In the genomic region with DNA sequence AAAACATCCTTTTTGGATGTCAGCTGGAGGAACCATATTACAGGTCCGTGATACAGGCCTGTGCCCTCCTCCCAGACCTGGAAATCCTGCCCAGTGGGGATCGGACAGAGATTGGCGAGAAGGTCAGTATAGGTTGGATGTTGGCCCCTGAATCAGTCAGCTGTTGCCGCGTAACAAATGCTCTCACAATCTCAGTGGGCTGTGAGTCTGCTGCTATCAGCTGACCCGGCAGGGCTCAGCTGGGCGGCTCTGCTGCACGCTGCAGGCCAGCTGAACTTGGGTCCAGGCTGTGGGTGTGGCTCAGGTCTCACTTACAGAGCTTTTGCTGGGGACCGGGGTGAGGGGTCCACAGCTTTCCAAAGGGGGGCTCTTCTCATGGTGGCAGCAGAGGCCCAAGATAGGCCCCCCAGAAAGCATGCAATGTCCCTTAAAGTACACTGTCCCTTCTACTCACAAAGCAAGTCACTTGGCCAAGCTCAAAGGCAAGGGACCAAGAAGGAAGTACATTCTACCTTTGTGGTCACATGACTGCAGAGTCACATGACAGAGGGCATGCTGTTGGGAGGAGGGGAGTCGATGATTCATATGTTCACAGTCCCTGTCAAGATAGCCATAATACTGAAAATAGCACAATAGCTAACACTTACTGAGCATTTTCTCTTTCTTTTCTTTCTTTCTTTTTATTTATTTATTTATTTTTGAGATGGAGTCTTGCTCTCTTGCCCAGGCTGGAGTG, we compare ENCODE assay signal across 9 cellular contexts.
DNase-seq lines count a peak whose midpoint lies in the region; ATAC-seq and TF ChIP-seq lines count a peak whose summit lies in the region.
"Had no signal": no experiment of that assay in that cellular context is flagged by ENCODE, and none has a peak within 500 bp of the region (broad histone marks: within the 10 kb centered on the region; RNA-seq: fewer than 3 reads in every experiment).

No MANE protein-coding gene starts in this region.

- H3K36me3 ChIP-seq in PC-3 (ENCODE audit: low read depth, low read length) (peaks cover 11% of the 10 kb centered on the region), suprapubic skin (peaks cover 89% of the 10 kb centered on the region), H7 (replicated peaks; ENCODE audit: control insufficient read depth, insufficient read depth, low read length) (peaks cover 39% of the 10 kb centered on the region)

- H3K4me1 Mint-ChIP-seq in central memory CD8-positive, alpha-beta T cell: peaks cover 5% of the 10 kb centered on the region

- no peaks in the 10 kb centered on the region for H3K27me3 Mint-ChIP-seq in central memory CD8-positive, alpha-beta T cell

- TF ChIP-seq EP300 in suprapubic skin (IDR thresholded peaks at IDR 0.05): no peak

- H3K4me3 Mint-ChIP-seq in central memory CD8-positive, alpha-beta T cell: no peak overlapping the region

- H3K4me2 ChIP-seq in PC-3 (ENCODE audit: low read length): no peak overlapping the region

- no peaks in the 10 kb centered on the region for H3K9me2 ChIP-seq in PC-3 (replicated peaks; ENCODE audit: low read length)

- peak overlapping the region; percentile 19 for H3K27ac Mint-ChIP-seq in central memory CD8-positive, alpha-beta T cell (ENCODE audit: low read depth)

- intact Hi-C loops in PC-3 (cut with micrococcal nuclease): no loop called here

- H3K36me3 Mint-ChIP-seq in central memory CD8-positive, alpha-beta T cell (ENCODE audit: insufficient read depth): peaks cover 37% of the 10 kb centered on the region

- no peak for ATAC-seq in PC-3
- ATAC-seq in central memory CD8-positive, alpha-beta T cell (replicated peaks; ENCODE audit: extremely low read depth, poor library complexity, severe bottlenecking): no peak
- ATAC-seq in HG03135 (IDR thresholded peaks at IDR 0.05; ENCODE audit: unreplicated experiment): no peak

- CTCF ChIA-PET in PC-3 (lab: Charles Lee): no interaction called here

- peak; percentile 10 to 20 for DNase-seq in activated CD4-positive, alpha-beta T cell treated with anti-CD3 and anti-CD28 coated beads for 4 hours
- no peak for DNase-seq in activated CD4-positive, alpha-beta T cell treated with anti-CD3 and anti-CD28 coated beads for 1 hour
- peak; percentile 9 for DNase-seq in PC-3
- DNase-seq in central memory CD8-positive, alpha-beta T cell (ENCODE audit: low spot score in 2 of 2): no peak
- DNase-seq in stimulated activated CD4-positive, alpha-beta T cell treated with anti-CD3 and anti-CD28 coated beads, Interleukin-4, amount 100 ng/mL, for 48 hours (ENCODE audit: low read depth in 2 of 2): peak; percentile 7 to 15
- DNase-seq in suprapubic skin (ENCODE audit: low spot score in 2 of 2): no peak
- no peak for DNase-seq in H7
- DNase-seq: thyroid gland had no signal

- H3K27ac ChIP-seq in PC-3 (ENCODE audit: low read length): no peak overlapping the region
- no peak overlapping the region for H3K27ac ChIP-seq in suprapubic skin

- no peak overlapping the region for H2AFZ ChIP-seq in PC-3 (ENCODE audit: low read length)

- no peaks in the 10 kb centered on the region for H3K4me1 ChIP-seq in PC-3 (ENCODE audit: insufficient read depth, low read length)
- no peaks in the 10 kb centered on the region for H3K4me1 ChIP-seq in suprapubic skin

- no peak overlapping the region for H3K9ac ChIP-seq in PC-3 (ENCODE audit: low read length)

- no peaks in the 10 kb centered on the region for H3K27me3 ChIP-seq in PC-3 (ENCODE audit: low read length)
- no peaks in the 10 kb centered on the region for H3K27me3 ChIP-seq in suprapubic skin
- no peaks in the 10 kb centered on the region for H3K27me3 ChIP-seq in H7 (ENCODE audit: control insufficient read depth, insufficient read depth, low read length)
- H3K27me3 ChIP-seq: thyroid gland had no signal

- no peak overlapping the region for H3K4me3 ChIP-seq in PC-3 (ENCODE audit: low read length)
- no peak overlapping the region for H3K4me3 ChIP-seq in suprapubic skin
- H3K4me3 ChIP-seq in H7 (ENCODE audit: insufficient read depth, low read depth, low read length): no peak overlapping the region
- H3K4me3 ChIP-seq: thyroid gland had no signal

- no peaks in the 10 kb centered on the region for H4K20me1 ChIP-seq in PC-3 (ENCODE audit: low read length)

- TF ChIP-seq POLR2A in suprapubic skin (IDR thresholded peaks at IDR 0.05): no peak

- WGBS in suprapubic skin: 91% methylated on average over 8 of the region's 10 CpGs

- POLR2A ChIA-PET in PC-3 (lab: Charles Lee; ENCODE audit: unreplicated experiment): no interaction called here

- no peaks in the 10 kb centered on the region for H3K9me3 ChIP-seq in PC-3 (ENCODE audit: low read length)
- no peaks in the 10 kb centered on the region for H3K9me3 ChIP-seq in suprapubic skin
- H3K9me3 ChIP-seq: thyroid gland had no signal

- TF ChIP-seq CTCF in PC-3 (conservative IDR thresholded peaks at IDR 0.05; ENCODE audit: low read depth, low read length) (no peak), suprapubic skin (IDR thresholded peaks at IDR 0.05) (no peak)

- BruUV-seq in PC-3 (replicated peaks; lab: Mats Ljungman, UMichigan): no TSS peak

- no peaks in the 10 kb centered on the region for H3K9me3 Mint-ChIP-seq in central memory CD8-positive, alpha-beta T cell

- no peaks in the 10 kb centered on the region for H3K79me2 ChIP-seq in PC-3 (ENCODE audit: low read length)

- no peaks in the 10 kb centered on the region for H3F3A ChIP-seq in PC-3 (ENCODE audit: low read length, unreplicated experiment)

Comparison
In these comparisons a context has a peak if more than half of its experiments do, and no peak if none do; other contexts are left out.
1. DNase-seq: peak in activated CD4-positive, alpha-beta T cell treated with anti-CD3 and anti-CD28 coated beads for 4 hours (2 of 2), PC-3 (single experiment) and stimulated activated CD4-positive, alpha-beta T cell treated with anti-CD3 and anti-CD28 coated beads, Interleukin-4, amount 100 ng/mL, for 48 hours (2 of 2); none in activated CD4-positive, alpha-beta T cell treated with anti-CD3 and anti-CD28 coated beads for 1 hour (single experiment), central memory CD8-positive, alpha-beta T cell (0 of 2), suprapubic skin (0 of 2) and H7 (single experiment).